ENCODE assay signal across 1 cellular context in genomic region chr11:93481696-93482095, GRCh38.
TF ChIP-seq lines count a peak whose summit lies in the region.

No MANE protein-coding gene starts in this region.

TF ChIP-seq in Ishikawa, 13 proteins besides CTCF, POLR2A, EP300 and RAD21 (continued from another document):
- TF ChIP-seq REST (IDR thresholded peaks at IDR 0.05; ENCODE audit: low read depth) (no peak), CREB1 (IDR thresholded peaks at IDR 0.05; ENCODE audit: low read depth) (no peak), TEAD4 (IDR thresholded peaks at IDR 0.05) (no peak), FOXM1 (IDR thresholded peaks at IDR 0.05; ENCODE audit: borderline replicate concordance, low read depth) (no peak)
